ENCODE assay signal across 1 cellular context in genomic region chr3:170869645-170870593, GRCh38.
A peak's percentile ranks its signal among the peaks of the same experiment; 100 is the strongest.
TF ChIP-seq lines count a peak whose summit lies in the region.

Gene RPL22L1 (minus strand): TSS chr3:170870195. CDS start chr3:170870167, 28 bp downstream.

TF ChIP-seq in K562, 482 proteins besides CTCF, POLR2A, EP300 and RAD21 (continued from another document):
- TF ChIP-seq CHD7 (IDR thresholded peaks at IDR 0.05; ENCODE audit: low read depth, low read length): no peak
- TF ChIP-seq RUNX1 (IDR thresholded peaks at IDR 0.05; ENCODE audit: low read depth): no peak
- TF ChIP-seq ZBTB33 (CRISPR knock-in tag; IDR thresholded peaks at IDR 0.05): peak; percentile 70; the same call in 1 of the 2 replicates
- TF ChIP-seq NCOR1 (IDR thresholded peaks at IDR 0.05): 0 out of 2 replicates have a peak, but pooled peaks have one; percentile 24
- TF ChIP-seq ATF2 (CRISPR knock-in tag; IDR thresholded peaks at IDR 0.05): no peak
- TF ChIP-seq ZNF140 (CRISPR knock-in tag; IDR thresholded peaks at IDR 0.05): no peak
- TF ChIP-seq ZNF316 (IDR thresholded peaks at IDR 0.05): peak; percentile 31; the same call in 1 of the 2 replicates
- no peak for TF ChIP-seq KAT2B (IDR thresholded peaks at IDR 0.05; ENCODE audit: low read depth, low read length)
- TF ChIP-seq PPARD (CRISPR knock-in tag; IDR thresholded peaks at IDR 0.05): no peak
- TF ChIP-seq ZFP91 (CRISPR knock-in tag; IDR thresholded peaks at IDR 0.05): no peak
- TF ChIP-seq LEF1 (IDR thresholded peaks at IDR 0.05): peak; percentile 54; the same call in 1 of the 2 replicates
- peak; percentile 98 for TF ChIP-seq TAF1 (IDR thresholded peaks at IDR 0.05; ENCODE audit: control insufficient read depth, extremely low read depth, insufficient read depth, low read length, severe bottlenecking)
- TF ChIP-seq RFX7 (CRISPR knock-in tag; IDR thresholded peaks at IDR 0.05): peak; percentile 38; the same call in 1 of the 2 replicates
- TF ChIP-seq MCM7 (IDR thresholded peaks at IDR 0.05): no peak
- peak; percentile 73 for TF ChIP-seq CEBPB (tag; IDR thresholded peaks at IDR 0.05)
- no peak for TF ChIP-seq SIRT6 (IDR thresholded peaks at IDR 0.05; ENCODE audit: low read depth, low read length)
- no peak for TF ChIP-seq YBX1 (IDR thresholded peaks at IDR 0.05)
- TF ChIP-seq NRF1 (conservative IDR thresholded peaks at IDR 0.05 in 1 of 2, IDR thresholded peaks at IDR 0.05 in 1 of 2): peak; percentile 61 to 72; a peak in 3 of 4 replicates
- TF ChIP-seq SETDB1 (IDR thresholded peaks at IDR 0.05; ENCODE audit: low read length): no peak
- TF ChIP-seq CREBBP (IDR thresholded peaks at IDR 0.05; ENCODE audit: low read depth, low read length): no peak
- TF ChIP-seq SMAD4 (CRISPR knock-in tag; conservative IDR thresholded peaks at IDR 0.05): no peak
- peak; percentile 93 for TF ChIP-seq RFX1 (IDR thresholded peaks at IDR 0.05)
- no peak for TF ChIP-seq POU5F1 (IDR thresholded peaks at IDR 0.05; ENCODE audit: borderline replicate concordance, low read depth, low read length, partially characterized antibody)
- TF ChIP-seq RNF2 (IDR thresholded peaks at IDR 0.05): peak; percentile 88; the same call in 1 of the 2 replicates
- peak; percentile 82 to 95 (median 92) for TF ChIP-seq YY1 (IDR thresholded peaks at IDR 0.05; ENCODE audit: borderline replicate concordance in 1 of 3, control insufficient read depth in 1 of 3, extremely low read depth in 1 of 3, insufficient read depth in 3 of 3, insufficient read length in 1 of 3, insufficient replicate concordance in 2 of 3, low read depth in 1 of 3, low read length in 2 of 3)
- TF ChIP-seq GTF2A2 (tag; IDR thresholded peaks at IDR 0.05): peak; percentile 88
- TF ChIP-seq CHD4 (IDR thresholded peaks at IDR 0.05; ENCODE audit: insufficient read depth, insufficient replicate concordance, low read depth, low read length, poor library complexity, severe bottlenecking): no peak
- TF ChIP-seq SAFB (IDR thresholded peaks at IDR 0.05; ENCODE audit: borderline replicate concordance, low read depth, low read length): no peak
- peak; percentile 94 for TF ChIP-seq TAF7 (tag; IDR thresholded peaks at IDR 0.05)
- peak; percentile 93 for TF ChIP-seq ZBTB2 (IDR thresholded peaks at IDR 0.05)
- TF ChIP-seq LARP7 (IDR thresholded peaks at IDR 0.05): no peak
